ENCODE assay signal across 6 cellular contexts in the genomic region with DNA sequence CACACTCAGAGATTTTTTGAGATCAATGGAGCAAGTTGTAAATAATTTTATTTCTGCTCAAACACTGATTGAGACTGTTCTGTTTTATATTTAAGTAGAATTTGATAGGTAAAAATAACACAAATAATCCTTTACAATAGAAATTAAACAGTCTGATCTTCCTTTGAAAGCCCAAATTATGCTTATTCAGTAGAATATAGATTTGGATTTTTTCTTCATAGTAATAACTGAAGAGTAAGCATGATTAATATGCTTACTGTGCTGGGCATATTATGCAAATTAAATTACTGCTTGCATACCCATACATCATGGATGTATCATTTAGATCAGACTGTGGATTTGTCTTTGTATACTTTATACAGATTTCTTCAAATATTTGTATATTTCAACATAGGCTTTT.
"Had no signal": no experiment of that assay in that cellular context is flagged by ENCODE, and none has a peak within 500 bp of the region (broad histone marks: within the 10 kb centered on the region; RNA-seq: fewer than 3 reads in every experiment).

No MANE protein-coding gene starts in this region.

- H3K27ac ChIP-seq: HL-60 had no signal

- FAIRE-seq: HepG2, HTR-8/SVneo had no signal

- ATAC-seq: HepG2 had no signal

- DNase-seq: IMR-90, KBM-7, KG1 had no signal
